12 cellular contexts compared by ENCODE assay signal in the genomic region with DNA sequence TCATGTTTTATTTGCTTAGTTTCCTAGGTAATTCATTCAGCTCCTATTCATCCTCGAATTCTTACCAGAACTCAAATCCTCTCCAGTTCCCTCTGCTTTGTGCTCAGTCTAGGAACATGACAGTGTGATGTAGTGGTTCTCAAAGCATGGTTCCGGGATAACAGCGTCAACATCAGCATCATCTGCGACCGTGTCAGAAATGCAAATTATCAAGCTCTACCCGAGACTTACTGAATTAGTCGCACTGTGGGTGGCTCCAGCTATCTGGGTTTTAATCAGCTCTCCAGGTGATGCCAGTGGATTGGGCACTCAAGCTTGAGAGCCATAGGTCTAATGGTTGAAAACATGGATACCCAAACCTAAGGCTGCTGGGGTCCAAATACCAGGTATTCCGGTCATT.
"Had no signal": no experiment of that assay in that cellular context is flagged by ENCODE, and none has a peak within 500 bp of the region (broad histone marks: within the 10 kb centered on the region; RNA-seq: fewer than 3 reads in every experiment).

No MANE protein-coding gene starts in this region.

- H3K4me1 ChIP-seq: foreskin keratinocyte, vagina had no signal

- H3K9me3 Mint-ChIP-seq: nephron; stimulated activated naive CD8-positive, alpha-beta T cell treated with anti-CD3 and anti-CD28 coated beads, Interleukin-15, amount 100 ng/mL, for 72 hours had no signal

- H3K27me3 ChIP-seq: vagina had no signal

- H3K4me1 Mint-ChIP-seq: nephron had no signal

- H3K27ac ChIP-seq: brain microvascular endothelial cell, dorsolateral prefrontal cortex, foreskin keratinocyte, vagina had no signal

- H3K4me3 Mint-ChIP-seq: nephron; stimulated activated naive CD8-positive, alpha-beta T cell treated with anti-CD3 and anti-CD28 coated beads, Interleukin-15, amount 100 ng/mL, for 72 hours had no signal

- H3K36me3 ChIP-seq: brain microvascular endothelial cell, vagina had no signal

- H3K4me3 ChIP-seq: dorsolateral prefrontal cortex, vagina had no signal

- H3K9me3 ChIP-seq: vagina had no signal

- ATAC-seq: left cardiac atrium had no signal

- H3K27ac Mint-ChIP-seq: nephron; stimulated activated naive CD8-positive, alpha-beta T cell treated with anti-CD3 and anti-CD28 coated beads, Interleukin-15, amount 100 ng/mL, for 72 hours had no signal

- DNase-seq: activated effector memory CD4-positive, alpha-beta T cell treated with Interleukin-2 at 50 U/mL for 16 hours; aorta; brain microvascular endothelial cell; central memory CD4-positive, alpha-beta T cell; dorsolateral prefrontal cortex; glutamatergic neuron; hippocampal formation; left cardiac atrium had no signal
